18 cellular contexts compared by ENCODE assay signal in the genomic region with DNA sequence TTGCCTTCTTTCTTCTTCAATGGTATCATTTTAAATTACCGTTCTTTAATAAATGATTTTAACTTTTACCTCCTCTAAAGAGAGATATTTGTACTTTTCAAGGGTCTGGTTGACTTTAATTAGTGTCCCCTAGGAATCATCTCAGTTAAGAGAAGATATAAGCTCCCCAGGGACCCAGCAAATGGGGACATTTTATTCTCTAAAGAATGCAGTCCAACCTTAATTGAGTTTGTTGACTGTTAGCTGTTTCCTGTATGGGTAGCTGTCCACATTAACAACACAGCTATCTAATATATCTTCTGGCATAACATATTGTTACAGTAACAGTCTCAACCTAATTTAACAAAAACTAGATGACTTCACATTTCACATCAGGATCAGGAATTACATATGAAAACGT.
"Had no signal": no experiment of that assay in that cellular context is flagged by ENCODE, and none has a peak within 500 bp of the region (broad histone marks: within the 10 kb centered on the region; RNA-seq: fewer than 3 reads in every experiment).

No MANE protein-coding gene starts in this region.

- H3K4me3 ChIP-seq: colonic mucosa, lung, tibial artery had no signal

- DNase-seq: activated CD4-positive, alpha-beta T cell treated with anti-CD3 and anti-CD28 coated beads for 48 hours; activated CD4-positive, CD25-positive, alpha-beta regulatory T cell; activated CD8-positive, alpha-beta T cell treated with anti-CD3 and anti-CD28 coated beads for 36 hours; activated naive CD4-positive, alpha-beta T cell treated with Interleukin-2 at 50 U/mL for 16 hours; activated T-cell treated with anti-CD3 and anti-CD28 coated beads, Interleukin-2, amount 50 U/mL, for 1 hour; anterior cingulate cortex; colonic mucosa; erythroblast; glutamatergic neuron; nucleus accumbens; posterior cingulate gyrus; retina; stimulated activated CD4-positive, alpha-beta T cell treated with anti-CD3 and anti-CD28 coated beads, Interleukin-2, amount 100 ng/mL, for 24 hours; stimulated activated naive CD4-positive, alpha-beta T cell treated with Interleukin-2 at 50 U/mL for 16 hours; substantia nigra; T-helper 9 cell; tibial artery had no signal

- H3K36me3 ChIP-seq: colonic mucosa, tibial artery had no signal

- ATAC-seq: activated CD8-positive, alpha-beta T cell treated with anti-CD3 and anti-CD28 coated beads for 36 hours had no signal

- H3K27ac ChIP-seq: colonic mucosa, tibial artery had no signal

- H3K27me3 ChIP-seq: colonic mucosa, tibial artery had no signal

- H3K9me3 ChIP-seq: colonic mucosa, tibial artery had no signal

- H3K4me1 ChIP-seq: colonic mucosa had no signal
